19 cellular contexts compared by ENCODE assay signal in genomic region chr17:58643147-58643546, GRCh38. TPM values are rescaled to one million over a fixed set of nuclear protein-coding genes. Genes with fewer than 3 reads are reported as not detected.
DNase-seq lines count a peak whose midpoint lies in the region; ATAC-seq and TF ChIP-seq lines count a peak whose summit lies in the region.
"Had no signal": no experiment of that assay in that cellular context is flagged by ENCODE, and none has a peak within 500 bp of the region (broad histone marks: within the 10 kb centered on the region; RNA-seq: fewer than 3 reads in every experiment).

No MANE protein-coding gene starts in this region.

- ATAC-seq in WTC11 = no peak
- ATAC-seq: activated CD8-positive, alpha-beta T cell treated with anti-CD3 and anti-CD28 coated beads for 36 hours; esophagus mucosa; stimulated activated effector memory CD8-positive, alpha-beta T cell treated with anti-CD3 and anti-CD28 coated beads, Interleukin-12 subunit alpha, Interleukin-12 subunit beta, amount 100 ng/mL, for 72 hours had no signal

- POLR2A ChIA-PET in WTC11 (lab: Charles Lee) = no interaction called here

- no peaks in the 10 kb centered on the region for H3K9me3 Mint-ChIP-seq in HFFc6
- no peaks in the 10 kb centered on the region for H3K9me3 Mint-ChIP-seq in WTC11
- H3K9me3 Mint-ChIP-seq: activated CD8-positive, alpha-beta T cell treated with anti-CD3 and anti-CD28 coated beads for 36 hours; stimulated activated effector memory CD8-positive, alpha-beta T cell treated with anti-CD3 and anti-CD28 coated beads, Interleukin-12 subunit alpha, Interleukin-12 subunit beta, amount 100 ng/mL, for 72 hours had no signal

- H3K4me3 ChIP-seq in WERI-Rb-1 (ENCODE audit: low read depth, low read length) (no peak overlapping the region), fibroblast of villous mesenchyme (ENCODE audit: low read depth, low read length) (no peak overlapping the region), ascending aorta (no peak overlapping the region)
- H3K4me3 ChIP-seq: MG63, prostate gland, uterus had no signal

- H3K4me1 Mint-ChIP-seq in HFFc6 (ENCODE audit: low read depth) (peaks cover 19% of the 10 kb centered on the region), WTC11 (peaks cover 3% of the 10 kb centered on the region; the same call in 1 of the 2 replicates)

- H3K27ac ChIP-seq in WERI-Rb-1 (peak overlapping the region; percentile 63), ascending aorta (no peak overlapping the region)
- H3K27ac ChIP-seq: prostate gland, uterus had no signal

- DNase-seq in A172 (ENCODE audit: low spot score) (peak; percentile 73), HFFc6 (peak; percentile 71), WERI-Rb-1 (no peak), fibroblast of villous mesenchyme (ENCODE audit: low read depth) (peak; percentile 34), WTC11 (ENCODE audit: low spot score) (no peak), SHP77 (lab: John Stamatoyannopoulos, UW) (no peak), ascending aorta (ENCODE audit: low spot score in 2 of 2) (no peak)
- no peak for DNase-seq in stimulated activated CD4-positive, alpha-beta T cell treated with anti-CD3 and anti-CD28 coated beads, Interleukin-4, amount 100 ng/mL, for 24 hours
- DNase-seq: activated CD8-positive, alpha-beta T cell treated with anti-CD3 and anti-CD28 coated beads for 36 hours; activated gamma-delta T cell treated with Interleukin-2 at 50 U/mL for 16 hours; cerebellar nuclear complex; DND-41; MG63; NCI-H2171 treated with DMSO at 0.1 percent for 48 hours; stimulated activated CD4-positive, alpha-beta T cell treated with anti-CD3 and anti-CD28 coated beads, Interleukin-2, amount 100 ng/mL, for 24 hours; uterus had no signal

- TF ChIP-seq CTCF in HFFc6 (IDR thresholded peaks at IDR 0.05) = no peak
- no peak for TF ChIP-seq CTCF in WERI-Rb-1 (IDR thresholded peaks at IDR 0.05; ENCODE audit: low read depth, low read length)
- TF ChIP-seq CTCF in fibroblast of villous mesenchyme (IDR thresholded peaks at IDR 0.05; ENCODE audit: insufficient read depth, low read depth, low read length) = no peak
- no peak for TF ChIP-seq CTCF in WTC11 (IDR thresholded peaks at IDR 0.05)
- TF ChIP-seq CTCF in ascending aorta (IDR thresholded peaks at IDR 0.05) = no peak

- H3K36me3 ChIP-seq in WERI-Rb-1 (no peaks in the 10 kb centered on the region; the same call in 1 of the 2 replicates), ascending aorta (no peaks in the 10 kb centered on the region)
- H3K36me3 ChIP-seq: MG63, prostate gland, uterus had no signal

- intact Hi-C loops in ascending aorta (cut with DNase I) = no loop called here

- no peaks in the 10 kb centered on the region for H3K36me3 Mint-ChIP-seq in HFFc6 (ENCODE audit: low read depth)
- H3K36me3 Mint-ChIP-seq in WTC11 = no peaks in the 10 kb centered on the region
- H3K36me3 Mint-ChIP-seq: stimulated activated effector memory CD8-positive, alpha-beta T cell treated with anti-CD3 and anti-CD28 coated beads, Interleukin-12 subunit alpha, Interleukin-12 subunit beta, amount 100 ng/mL, for 72 hours had no signal

- no peaks in the 10 kb centered on the region for H3K4me1 ChIP-seq in ascending aorta
- H3K4me1 ChIP-seq: prostate gland, uterus had no signal

- H3K27me3 Mint-ChIP-seq in HFFc6 (ENCODE audit: insufficient read depth) (no peaks in the 10 kb centered on the region; the same call in 1 of the 2 replicates), WTC11 (ENCODE audit: low read depth) (no peaks in the 10 kb centered on the region; the same call in 1 of the 2 replicates)
- H3K27me3 Mint-ChIP-seq: activated CD8-positive, alpha-beta T cell treated with anti-CD3 and anti-CD28 coated beads for 36 hours had no signal

- H3K27me3 ChIP-seq in WERI-Rb-1 (ENCODE audit: insufficient read depth, low read depth, severe bottlenecking) = no peaks in the 10 kb centered on the region
- H3K27me3 ChIP-seq in ascending aorta = no peaks in the 10 kb centered on the region
- H3K27me3 ChIP-seq: MG63, uterus had no signal

- CTCF ChIA-PET in WTC11 (lab: Charles Lee) = interaction anchor here (1.0 to 1.2 kb wide), 2 partner anchors 66 to 102 kb away, joined by 3 to 4 read pairs; no protein-coding TSS in a partner anchor

- H3K27ac Mint-ChIP-seq in HFFc6 (peak overlapping the region; percentile 17; the same call in 1 of the 2 replicates), WTC11 (no peak overlapping the region)
- H3K27ac Mint-ChIP-seq: activated CD8-positive, alpha-beta T cell treated with anti-CD3 and anti-CD28 coated beads for 36 hours; stimulated activated effector memory CD8-positive, alpha-beta T cell treated with anti-CD3 and anti-CD28 coated beads, Interleukin-12 subunit alpha, Interleukin-12 subunit beta, amount 100 ng/mL, for 72 hours had no signal

- H3K9me3 ChIP-seq in WERI-Rb-1 (ENCODE audit: severe bottlenecking) (no peaks in the 10 kb centered on the region), ascending aorta (no peaks in the 10 kb centered on the region)
- H3K9me3 ChIP-seq: MG63, prostate gland, uterus had no signal

- H3K4me3 Mint-ChIP-seq in HFFc6 = peak overlapping the region; percentile 20
- H3K4me3 Mint-ChIP-seq in WTC11 = no peak overlapping the region
- H3K4me3 Mint-ChIP-seq: activated CD8-positive, alpha-beta T cell treated with anti-CD3 and anti-CD28 coated beads for 36 hours; stimulated activated effector memory CD8-positive, alpha-beta T cell treated with anti-CD3 and anti-CD28 coated beads, Interleukin-12 subunit alpha, Interleukin-12 subunit beta, amount 100 ng/mL, for 72 hours had no signal

TF ChIP-seq in WTC11, 78 proteins besides CTCF, POLR2A, EP300 and RAD21:
- TF ChIP-seq NFYB (CRISPR knock-in tag; conservative IDR thresholded peaks at IDR 0.05; ENCODE audit: low read depth) = no peak
- no peak for TF ChIP-seq EMX1 (CRISPR knock-in tag; IDR thresholded peaks at IDR 0.05)
- TF ChIP-seq PRRX2 (CRISPR knock-in tag; IDR thresholded peaks at IDR 0.05) = no peak
- TF ChIP-seq, protein P1, sequence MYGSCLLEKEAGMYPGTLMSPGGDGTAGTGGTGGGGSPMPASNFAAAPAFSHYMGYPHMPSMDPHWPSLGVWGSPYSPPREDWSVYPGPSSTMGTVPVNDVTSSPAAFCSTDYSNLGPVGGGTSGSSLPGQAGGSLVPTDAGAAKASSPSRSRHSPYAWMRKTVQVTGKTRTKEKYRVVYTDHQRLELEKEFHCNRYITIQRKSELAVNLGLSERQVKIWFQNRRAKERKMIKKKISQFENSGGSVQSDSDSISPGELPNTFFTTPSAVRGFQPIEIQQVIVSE (CRISPR knock-in tag; IDR thresholded peaks at IDR 0.05; ENCODE audit: borderline replicate concordance) = no peak
- no peak for TF ChIP-seq ZNF423 (CRISPR knock-in tag; IDR thresholded peaks at IDR 0.05)
- no peak for TF ChIP-seq GTF2I (CRISPR knock-in tag; conservative IDR thresholded peaks at IDR 0.05)
- TF ChIP-seq JAZF1 (CRISPR knock-in tag; IDR thresholded peaks at IDR 0.05) = no peak
- TF ChIP-seq TEAD1 (CRISPR knock-in tag; IDR thresholded peaks at IDR 0.05) = no peak
- no peak for TF ChIP-seq RORB (CRISPR knock-in tag; IDR thresholded peaks at IDR 0.05)
- TF ChIP-seq SMAD4 (CRISPR knock-in tag; IDR thresholded peaks at IDR 0.05) = no peak
TF ChIP-seq in WTC11: peak in this region for 0.

RNA-seq across cellular contexts. Expression of gene TEX14, which starts 48.7 kb away (rescaled TPM):
- 0.02 and 0.19 TPM in 2 replicates for total RNA-seq in A172 (2014; rRNA removed; shearing (Covaris generic))
- total RNA-seq in HFFc6 (2021; fragmentation: NEBNext Ultra II Directional; extraction: Animal tissue kit (Norgen Biotek cat#: 25700)) = under 1 TPM in 1 of 6 experiments, not detected in 5; 0.20 TPM
- total RNA-seq in fibroblast of villous mesenchyme = under 0.01 and 0.43 TPM in 2 replicates
- total RNA-seq in WTC11 (2021) = 0.76 to 1.4 TPM (median 1.3 TPM) in 3 replicates
- not detected for total RNA-seq in ascending aorta

RNA-seq across cellular contexts. Expression of gene RAD51C, which starts 49.3 kb away (rescaled TPM):
- total RNA-seq in A172 (2014; rRNA removed; shearing (Covaris generic)) = 61.2 and 79.4 TPM in 2 replicates
- total RNA-seq in HFFc6 (2021; fragmentation: NEBNext Ultra II Directional; extraction: Animal tissue kit (Norgen Biotek cat#: 25700)) = 10 to 100 TPM; 20.8 to 27.4 (median 24.8) TPM
- total RNA-seq in fibroblast of villous mesenchyme (16.1 and 25.9 TPM in 2 replicates), WTC11 (2021) (15.2 to 19.5 TPM (median 17.7 TPM) in 3 replicates), ascending aorta (6.8 TPM)

Comparison
In these comparisons a context has a peak if more than half of its experiments do, and no peak if none do; other contexts are left out.
1. DNase-seq: peak in A172 (single experiment), HFFc6 (single experiment) and fibroblast of villous mesenchyme (single experiment); none in WERI-Rb-1 (single experiment), WTC11 (single experiment), SHP77 (0 of 2), stimulated activated CD4-positive, alpha-beta T cell treated with anti-CD3 and anti-CD28 coated beads, Interleukin-4, amount 100 ng/mL, for 24 hours (single experiment) and ascending aorta (0 of 2).